ENCODE assay signal across 1 cellular context in genomic region chr15:68149059-68149458, GRCh38.
TF ChIP-seq lines count a peak whose summit lies in the region.

No MANE protein-coding gene starts in this region.

TF ChIP-seq in GM23338, 12 proteins besides CTCF, POLR2A, EP300 and RAD21 (continued from another document):
- TF ChIP-seq REST (IDR thresholded peaks at IDR 0.05; ENCODE audit: unreplicated experiment) (no peak), EZH2phosphoT487 (IDR thresholded peaks at IDR 0.05; ENCODE audit: unreplicated experiment) (no peak), ZNF331 (CRISPR knock-in tag; IDR thresholded peaks at IDR 0.05; ENCODE audit: low read depth) (no peak), ETS1 (IDR thresholded peaks at IDR 0.05) (no peak), CREB1 (CRISPR knock-in tag; IDR thresholded peaks at IDR 0.05; ENCODE audit: low read depth) (no peak), EZH2 (IDR thresholded peaks at IDR 0.05; ENCODE audit: low read depth, unreplicated experiment) (no peak), ZNF462 (CRISPR knock-in tag; IDR thresholded peaks at IDR 0.05) (no peak), ZNF114 (CRISPR knock-in tag; IDR thresholded peaks at IDR 0.05) (no peak)
